1 cellular context compared by ENCODE assay signal in genomic region chr4:76305971-76306881, GRCh38.
TF ChIP-seq lines count a peak whose summit lies in the region.

TSS of gene STBD1 (plus strand) at chr4:76306733. CDS start at chr4:76306770, 37 bp downstream.

TF ChIP-seq in HepG2, 621 proteins besides CTCF, POLR2A, EP300 and RAD21 (continued from another document and continues in another):
- no peak for TF ChIP-seq ZBTB40 (IDR thresholded peaks at IDR 0.05)
- TF ChIP-seq ZBTB40 (CRISPR knock-in tag; IDR thresholded peaks at IDR 0.05) = peak; percentile 79
- TF ChIP-seq RARA (CRISPR knock-in tag; IDR thresholded peaks at IDR 0.05) = peak; percentile 24; the same call in 1 of the 2 replicates
- 0 out of 2 replicates have a peak, but pooled peaks have one; percentile 56 for TF ChIP-seq GATAD1 (CRISPR knock-in tag; IDR thresholded peaks at IDR 0.05)
- no peak for TF ChIP-seq ONECUT2 (CRISPR knock-in tag; IDR thresholded peaks at IDR 0.05)
- peak; percentile 28; the same call in 1 of the 2 replicates for TF ChIP-seq SOX5 (CRISPR knock-in tag; IDR thresholded peaks at IDR 0.05; ENCODE audit: borderline replicate concordance)
- TF ChIP-seq ZNF567 (CRISPR knock-in tag; IDR thresholded peaks at IDR 0.05; ENCODE audit: borderline replicate concordance) = peak; percentile 84; the same call in 1 of the 2 replicates
- TF ChIP-seq MBNL3 (CRISPR knock-in tag; conservative IDR thresholded peaks at IDR 0.05) = no peak
- peak; percentile 42 for TF ChIP-seq FOSL2 (CRISPR knock-in tag; IDR thresholded peaks at IDR 0.05)
- TF ChIP-seq HOXD1 (CRISPR knock-in tag; IDR thresholded peaks at IDR 0.05) = 0 out of 2 replicates have a peak, but pooled peaks have one; percentile 49
- TF ChIP-seq HDAC2 (CRISPR knock-in tag; IDR thresholded peaks at IDR 0.05) = 0 out of 2 replicates have a peak, but pooled peaks have one; percentile 20
- peak; percentile 81 for TF ChIP-seq ZNF777 (CRISPR knock-in tag; IDR thresholded peaks at IDR 0.05)
- peak; percentile 72; the same call in 1 of the 2 replicates for TF ChIP-seq MXD3 (CRISPR knock-in tag; IDR thresholded peaks at IDR 0.05)
- peak; percentile 64; the same call in 1 of the 2 replicates for TF ChIP-seq ZFP36L1 (CRISPR knock-in tag; IDR thresholded peaks at IDR 0.05)
- peak; percentile 59; the same call in 1 of the 2 replicates for TF ChIP-seq PAXIP1 (CRISPR knock-in tag; conservative IDR thresholded peaks at IDR 0.05)
- TF ChIP-seq FLYWCH1 (CRISPR knock-in tag; IDR thresholded peaks at IDR 0.05) = no peak
- TF ChIP-seq ZNF558 (CRISPR knock-in tag; IDR thresholded peaks at IDR 0.05; ENCODE audit: borderline replicate concordance) = peak; percentile 22; the same call in 1 of the 2 replicates
- no peak for TF ChIP-seq FUBP1 (CRISPR knock-in tag; IDR thresholded peaks at IDR 0.05; ENCODE audit: borderline replicate concordance)
- no peak for TF ChIP-seq ZNF337 (CRISPR knock-in tag; IDR thresholded peaks at IDR 0.05; ENCODE audit: borderline replicate concordance, low read depth)
- peak; percentile 99 for TF ChIP-seq HNRNPLL (IDR thresholded peaks at IDR 0.05; ENCODE audit: low read depth, low read length, poor library complexity, severe bottlenecking)
- 0 out of 2 replicates have a peak, but pooled peaks have one; percentile 22 for TF ChIP-seq ZNF766 (CRISPR knock-in tag; IDR thresholded peaks at IDR 0.05; ENCODE audit: borderline replicate concordance)
- peak; percentile 64; the same call in 1 of the 2 replicates for TF ChIP-seq ZNF841 (CRISPR knock-in tag; IDR thresholded peaks at IDR 0.05; ENCODE audit: borderline replicate concordance)
- TF ChIP-seq HMGXB3 (CRISPR knock-in tag; IDR thresholded peaks at IDR 0.05; ENCODE audit: borderline replicate concordance) = no peak
- peak; percentile 37; the same call in 1 of the 2 replicates for TF ChIP-seq HIVEP1 (CRISPR knock-in tag; IDR thresholded peaks at IDR 0.05)
- TF ChIP-seq ZBTB10 (CRISPR knock-in tag; IDR thresholded peaks at IDR 0.05; ENCODE audit: borderline replicate concordance) = 0 out of 2 replicates have a peak, but pooled peaks have one; percentile 54
- no peak for TF ChIP-seq ATAD3A (CRISPR knock-in tag; IDR thresholded peaks at IDR 0.05)
- TF ChIP-seq ZNF256 (CRISPR knock-in tag; conservative IDR thresholded peaks at IDR 0.05) = 0 out of 2 replicates have a peak, but pooled peaks have one; percentile 40
- no peak for TF ChIP-seq ZNF577 (CRISPR knock-in tag; IDR thresholded peaks at IDR 0.05; ENCODE audit: borderline replicate concordance, low read depth)
- TF ChIP-seq ZBTB38 (CRISPR knock-in tag; IDR thresholded peaks at IDR 0.05) = peak; percentile 9; the same call in 1 of the 2 replicates
- TF ChIP-seq ZEB1 (IDR thresholded peaks at IDR 0.05; ENCODE audit: insufficient replicate concordance, low read depth) = no peak
- TF ChIP-seq ZNF672 (CRISPR knock-in tag; IDR thresholded peaks at IDR 0.05) = no peak
- peak; percentile 77 for TF ChIP-seq SALL2 (CRISPR knock-in tag; IDR thresholded peaks at IDR 0.05)
- TF ChIP-seq ZNF546 (CRISPR knock-in tag; conservative IDR thresholded peaks at IDR 0.05) = no peak
- TF ChIP-seq ZNF543 (CRISPR knock-in tag; IDR thresholded peaks at IDR 0.05) = peak; percentile 84
- peak; percentile 82; the same call in 1 of the 2 replicates for TF ChIP-seq KDM5B (CRISPR knock-in tag; IDR thresholded peaks at IDR 0.05; ENCODE audit: borderline replicate concordance)
- peak; percentile 90; the same call in 1 of the 2 replicates for TF ChIP-seq MYC (CRISPR knock-in tag; IDR thresholded peaks at IDR 0.05; ENCODE audit: borderline replicate concordance)
